In the genomic region with DNA sequence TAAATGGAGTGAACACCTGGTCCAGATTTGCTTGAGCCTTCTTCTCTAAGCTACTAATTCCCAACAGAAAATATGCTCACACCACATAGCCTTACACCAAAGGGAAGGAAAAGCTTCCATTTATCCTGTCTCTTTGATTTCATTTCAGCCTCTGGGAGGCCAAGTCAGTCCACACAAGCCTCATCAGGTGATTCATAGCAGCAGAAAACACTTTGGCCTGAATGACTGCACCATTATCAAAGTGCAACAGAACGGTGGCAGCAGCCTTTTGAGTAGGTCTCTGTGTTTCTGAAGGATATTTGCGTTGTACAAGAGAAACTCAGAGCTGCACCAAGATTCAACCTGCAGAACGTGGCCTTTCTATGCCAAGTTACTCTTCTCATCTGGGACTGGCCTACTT, we compare ENCODE assay signal across 18 cellular contexts. TPM values are rescaled to one million over a fixed set of nuclear protein-coding genes. Genes with fewer than 3 reads are reported as not detected.
DNase-seq lines count a peak whose midpoint lies in the region; ATAC-seq and TF ChIP-seq lines count a peak whose summit lies in the region.
"Had no signal": no experiment of that assay in that cellular context is flagged by ENCODE, and none has a peak within 500 bp of the region (broad histone marks: within the 10 kb centered on the region; RNA-seq: fewer than 3 reads in every experiment).

No MANE protein-coding gene starts in this region.

- ATAC-seq in PC-3 (peak; percentile 29; the same call in 1 of the 2 replicates), foreskin keratinocyte (peak; percentile 42)
- peak; percentile 56 for ATAC-seq in activated T-helper 17 cell treated with anti-CD3 and anti-CD28 coated beads, Interleukin-2, amount 50 U/mL, for 72 hours (replicated peaks)
- ATAC-seq in stimulated activated effector memory CD8-positive, alpha-beta T cell treated with anti-CD3 and anti-CD28 coated beads, Interleukin-12 subunit alpha, Interleukin-12 subunit beta, amount 100 ng/mL, for 72 hours: peak; percentile 61
- ATAC-seq: A549 had no signal

- intact Hi-C loops in PC-3 (cut with micrococcal nuclease) (no loop called here), ascending aorta (cut with DNase I) (no loop called here)

- H3K4me1 ChIP-seq in PC-3 (ENCODE audit: insufficient read depth, low read length) (peaks cover 18% of the 10 kb centered on the region), foreskin keratinocyte (peaks cover 25% of the 10 kb centered on the region), ascending aorta (no peaks in the 10 kb centered on the region)
- H3K4me1 ChIP-seq: A549, Caco-2 had no signal

- CTCF ChIA-PET in PC-3 (lab: Charles Lee): no interaction called here

- H3K4me3 ChIP-seq in PC-3 (ENCODE audit: low read length) (no peak overlapping the region), ascending aorta (no peak overlapping the region)
- H3K4me3 ChIP-seq: A549, GM23248 had no signal

- peaks cover 19% of the 10 kb centered on the region for H3K4me1 Mint-ChIP-seq in activated T-helper 17 cell treated with anti-CD3 and anti-CD28 coated beads, Interleukin-2, amount 50 U/mL, for 72 hours
- H3K4me1 Mint-ChIP-seq in stimulated activated effector memory CD8-positive, alpha-beta T cell treated with anti-CD3 and anti-CD28 coated beads, Interleukin-12 subunit alpha, Interleukin-12 subunit beta, amount 100 ng/mL, for 72 hours: peaks cover 15% of the 10 kb centered on the region

- H3K79me2 ChIP-seq in PC-3 (ENCODE audit: low read length): no peaks in the 10 kb centered on the region

- DNase-seq in PC-3: peak; percentile 33
- DNase-seq in foreskin keratinocyte: peak in 1 of 2 donors; percentile 44
- no peak for DNase-seq in stimulated activated effector memory CD8-positive, alpha-beta T cell treated with anti-CD3 and anti-CD28 coated beads, Interleukin-12 subunit alpha, Interleukin-12 subunit beta, amount 100 ng/mL, for 72 hours (ENCODE audit: low spot score in 2 of 2)
- no peak for DNase-seq in stimulated activated CD4-positive, alpha-beta T cell treated with anti-CD3 and anti-CD28 coated beads, Interleukin-15, amount 100 ng/mL, for 24 hours
- no peak for DNase-seq in activated T-cell treated with anti-CD3 and anti-CD28 coated beads for 4 hours
- no peak for DNase-seq in ascending aorta (ENCODE audit: low spot score in 2 of 2)
- DNase-seq: 8988T; ACHN; C1 segment of cervical spinal cord; Caco-2; CD4-positive, alpha-beta memory T cell; DMS153; DND-41; GM23248; H7; HCEC 1CT had no signal

- H3K9me3 Mint-ChIP-seq in activated T-helper 17 cell treated with anti-CD3 and anti-CD28 coated beads, Interleukin-2, amount 50 U/mL, for 72 hours: no peaks in the 10 kb centered on the region
- H3K9me3 Mint-ChIP-seq in stimulated activated effector memory CD8-positive, alpha-beta T cell treated with anti-CD3 and anti-CD28 coated beads, Interleukin-12 subunit alpha, Interleukin-12 subunit beta, amount 100 ng/mL, for 72 hours: peaks cover 3% of the 10 kb centered on the region

- H3K27me3 ChIP-seq in PC-3 (ENCODE audit: low read length): no peaks in the 10 kb centered on the region
- H3K27me3 ChIP-seq in foreskin keratinocyte: no peaks in the 10 kb centered on the region
- H3K27me3 ChIP-seq in ascending aorta: no peaks in the 10 kb centered on the region

- no peaks in the 10 kb centered on the region for H4K20me1 ChIP-seq in PC-3 (ENCODE audit: low read length)

- H3K36me3 Mint-ChIP-seq in activated T-helper 17 cell treated with anti-CD3 and anti-CD28 coated beads, Interleukin-2, amount 50 U/mL, for 72 hours (ENCODE audit: low read depth): no peaks in the 10 kb centered on the region
- no peaks in the 10 kb centered on the region for H3K36me3 Mint-ChIP-seq in stimulated activated effector memory CD8-positive, alpha-beta T cell treated with anti-CD3 and anti-CD28 coated beads, Interleukin-12 subunit alpha, Interleukin-12 subunit beta, amount 100 ng/mL, for 72 hours
- H3K36me3 Mint-ChIP-seq: CD4-positive, alpha-beta memory T cell had no signal

- H3F3A ChIP-seq in PC-3 (ENCODE audit: low read length, unreplicated experiment): no peaks in the 10 kb centered on the region

- H3K27me3 Mint-ChIP-seq in activated T-helper 17 cell treated with anti-CD3 and anti-CD28 coated beads, Interleukin-2, amount 50 U/mL, for 72 hours: no peaks in the 10 kb centered on the region

- no peak overlapping the region for H3K4me2 ChIP-seq in PC-3 (ENCODE audit: low read length)
- H3K4me2 ChIP-seq: A549 had no signal

- BruUV-seq in PC-3 (replicated peaks; lab: Mats Ljungman, UMichigan): no TSS peak

- H2AFZ ChIP-seq in PC-3 (ENCODE audit: low read length): no peak overlapping the region
- H2AFZ ChIP-seq: GM23248 had no signal

- H3K9me3 ChIP-seq in PC-3 (ENCODE audit: low read length) (no peaks in the 10 kb centered on the region), ascending aorta (peaks cover 3 to 7% of the 10 kb centered on the region in 2 donors)
- H3K9me3 ChIP-seq: Caco-2 had no signal

- no peak overlapping the region for H3K4me3 Mint-ChIP-seq in activated T-helper 17 cell treated with anti-CD3 and anti-CD28 coated beads, Interleukin-2, amount 50 U/mL, for 72 hours
- H3K4me3 Mint-ChIP-seq in stimulated activated effector memory CD8-positive, alpha-beta T cell treated with anti-CD3 and anti-CD28 coated beads, Interleukin-12 subunit alpha, Interleukin-12 subunit beta, amount 100 ng/mL, for 72 hours: no peak overlapping the region

- H3K9me2 ChIP-seq in PC-3 (replicated peaks; ENCODE audit: low read length): no peaks in the 10 kb centered on the region

- no peak overlapping the region for H3K27ac Mint-ChIP-seq in activated T-helper 17 cell treated with anti-CD3 and anti-CD28 coated beads, Interleukin-2, amount 50 U/mL, for 72 hours
- H3K27ac Mint-ChIP-seq in stimulated activated effector memory CD8-positive, alpha-beta T cell treated with anti-CD3 and anti-CD28 coated beads, Interleukin-12 subunit alpha, Interleukin-12 subunit beta, amount 100 ng/mL, for 72 hours: no peak overlapping the region
- H3K27ac Mint-ChIP-seq: CD4-positive, alpha-beta memory T cell had no signal

- POLR2A ChIA-PET in PC-3 (lab: Charles Lee; ENCODE audit: unreplicated experiment): interaction anchor here (0.6 to 0.7 kb wide), 2 partner anchors 58 to 102 kb away, joined by 3 to 7 read pairs; no protein-coding TSS in a partner anchor

- H3K27ac ChIP-seq in PC-3 (ENCODE audit: low read length): no peak overlapping the region
- H3K27ac ChIP-seq in foreskin keratinocyte: peak overlapping the region; percentile 18
- H3K27ac ChIP-seq in ascending aorta: no peak overlapping the region
- H3K27ac ChIP-seq: A549, GM23248 had no signal

- TF ChIP-seq CTCF in PC-3 (conservative IDR thresholded peaks at IDR 0.05; ENCODE audit: low read depth, low read length) (no peak), foreskin keratinocyte (conservative IDR thresholded peaks at IDR 0.05) (peak; percentile 46), ascending aorta (IDR thresholded peaks at IDR 0.05) (no peak)

- H3K36me3 ChIP-seq in PC-3 (ENCODE audit: low read depth, low read length): no peaks in the 10 kb centered on the region
- H3K36me3 ChIP-seq in ascending aorta: no peaks in the 10 kb centered on the region

- H3K9ac ChIP-seq in PC-3 (ENCODE audit: low read length): no peak overlapping the region
- H3K9ac ChIP-seq: GM23248 had no signal

RNA-seq across cellular contexts. Expression of a gene that starts 46.6 kb away (rescaled TPM):
- total RNA-seq in PC-3 (2014; rRNA removed): 53.3 and 53.4 TPM in 2 replicates
- 10 to 100 TPM; 25.7 to 25.8 TPM for total RNA-seq in activated T-helper 17 cell treated with anti-CD3 and anti-CD28 coated beads, Interleukin-2, amount 50 U/mL, for 72 hours
- 29.4 and 36.0 TPM in 2 replicates for total RNA-seq in foreskin keratinocyte
- 6.0 and 7.2 TPM in 2 replicates for polyA plus RNA-seq in foreskin keratinocyte
- total RNA-seq in ascending aorta: 44.3 TPM
